Comparison of ENCODE assay signal across 8 cellular contexts in genomic region chr16:66516172-66516807, GRCh38. TPM values are rescaled to one million over a fixed set of nuclear protein-coding genes. Genes with fewer than 3 reads are reported as not detected.
DNase-seq lines count a peak whose midpoint lies in the region; ATAC-seq and TF ChIP-seq lines count a peak whose summit lies in the region.

No MANE protein-coding gene starts in this region.

- intact Hi-C loops in transverse colon (cut with DNase I; ENCODE audit: low total_unique reads) (no loop called here), lower leg skin (cut with DNase I; ENCODE audit: low total_unique reads) (no loop called here)

- in situ Hi-C loops in transverse colon (cut with MboI; ENCODE audit: low pct_ligation_motif_present in 1 of 4, low pct_unique_long_range_greater_than_20kb in 1 of 4, low sequenced_read_pairs in 3 of 4) (no loop called here), ACHN (cut with HindIII; ENCODE audit: low pct_ligation_motif_present, low pct_unique_long_range_greater_than_20kb, low sequenced_read_pairs) (no loop called here)

- no peak for TF ChIP-seq POLR2A in transverse colon (IDR thresholded peaks at IDR 0.05)
- no peak for TF ChIP-seq POLR2A in lower leg skin (IDR thresholded peaks at IDR 0.05)

- peak; percentile 1 for ATAC-seq in GM21529 (IDR thresholded peaks at IDR 0.05; ENCODE audit: unreplicated experiment)

- H3K4me1 ChIP-seq in SJCRH30 (peaks cover 34% of the 10 kb centered on the region), transverse colon (peaks cover 30 to 66% (median 43%) of the 10 kb centered on the region in 4 donors)

- H3K27ac ChIP-seq in 22Rv1 (peak overlapping the region; percentile 97), SJCRH30 (peak overlapping the region; percentile 84), transverse colon (peak overlapping the region; percentile 97 to 99 (median 98))

- H3K27me3 ChIP-seq in SJCRH30 (no peaks in the 10 kb centered on the region), transverse colon (no peaks in the 10 kb centered on the region)

- H3K9me3 ChIP-seq in SJCRH30 (replicated peaks) (no peaks in the 10 kb centered on the region), transverse colon (no peaks in the 10 kb centered on the region)

- TF ChIP-seq CTCF in 22Rv1 (IDR thresholded peaks at IDR 0.05), result no peak
- no peak for TF ChIP-seq CTCF in transverse colon (IDR thresholded peaks at IDR 0.05)
- TF ChIP-seq CTCF in lower leg skin (IDR thresholded peaks at IDR 0.05), result no peak

- no peak for DNase-seq in SJCRH30
- peak; percentile 41 for DNase-seq in kidney tubule cell (ENCODE audit: low spot score)
- DNase-seq in transverse colon, result no peak
- no peak for DNase-seq in lower leg skin (ENCODE audit: low spot score in 2 of 2)
- no peak for DNase-seq in NCI-H2107 treated with DMSO at 0.1 percent for 48 hours (lab: John Stamatoyannopoulos, UW; ENCODE audit: unreplicated experiment)
- no peak for DNase-seq in ACHN

- WGBS in transverse colon (ENCODE audit: low coverage in 1 of 2), 2 donors, result 18 to 22% methylated on average over 4 to 13 of the region's 13 CpGs
- 19 to 29% methylated on average over 13 of the region's 13 CpGs for WGBS in lower leg skin, 2 donors

- no peak for TF ChIP-seq EP300 in transverse colon (IDR thresholded peaks at IDR 0.05; ENCODE audit: low read depth)

- H3K36me3 ChIP-seq in SJCRH30 (no peaks in the 10 kb centered on the region), transverse colon (peaks cover 0 to 3% (median 0%) of the 10 kb centered on the region in 4 donors)

- H3K4me3 ChIP-seq in SJCRH30 (no peak overlapping the region), transverse colon (peak overlapping the region in 2 of 4 donors; percentile 7 to 17), lower leg skin (ENCODE audit: low read depth, poor library complexity, severe bottlenecking) (no peak overlapping the region)

RNA-seq across cellular contexts. Expression of gene TK2, which starts 33.6 kb away (rescaled TPM):
- 14.8 and 16.0 TPM in 2 replicates for total RNA-seq in SJCRH30 (2014; rRNA removed; shearing (Covaris generic))
- 10 to 100 TPM; 15.7 to 20.6 (median 16.6) TPM for total RNA-seq in transverse colon
- total RNA-seq in lower leg skin, result 10 to 100 TPM; 15.3 to 28.3 (median 22.6) TPM

RNA-seq across cellular contexts. Expression of gene CKLF, which starts 36.1 kb away (rescaled TPM):
- 121 and 127 TPM in 2 replicates for total RNA-seq in SJCRH30 (2014; rRNA removed; shearing (Covaris generic))
- 100 to 1,000 TPM in 1 of 4 donors, 10 to 100 TPM in 3; 25.3 to 108 (median 39.1) TPM for total RNA-seq in transverse colon
- 10 to 100 TPM; 10.2 to 24.8 (median 17.5) TPM for total RNA-seq in lower leg skin

RNA-seq across cellular contexts. Expression of gene CMTM1, which starts 49.9 kb away (rescaled TPM):
- total RNA-seq in SJCRH30 (2014; rRNA removed; shearing (Covaris generic)), result 6.6 and 8.2 TPM in 2 replicates
- total RNA-seq in transverse colon (10 to 100 TPM in 1 of 4 donors, 1 to 10 TPM in 2, not detected in 1; 2.0 to 34.2 (median 4.0) TPM), lower leg skin (1 to 10 TPM in 2 of 4 donors, under 1 TPM in 1, not detected in 1; 0.39 to 2.1 (median 1.9) TPM)
